ENCODE assay signal across 9 cellular contexts in genomic region chr15:36831125-36831914, GRCh38.
DNase-seq lines count a peak whose midpoint lies in the region; ATAC-seq and TF ChIP-seq lines count a peak whose summit lies in the region.
"Had no signal": no experiment of that assay in that cellular context is flagged by ENCODE, and none has a peak within 500 bp of the region (broad histone marks: within the 10 kb centered on the region; RNA-seq: fewer than 3 reads in every experiment).

No MANE protein-coding gene starts in this region.

- H3K36me3 ChIP-seq in CD8-positive, alpha-beta T cell (ENCODE audit: insufficient read depth, low read length), result no peaks in the 10 kb centered on the region

- peaks cover 12% of the 10 kb centered on the region for H3K27me3 Mint-ChIP-seq in CD8-positive, alpha-beta T cell (ENCODE audit: low read depth)

- peaks cover 2% of the 10 kb centered on the region for H3K9me3 Mint-ChIP-seq in CD8-positive, alpha-beta T cell

- no peaks in the 10 kb centered on the region for H3K4me1 ChIP-seq in CD8-positive, alpha-beta T cell (ENCODE audit: insufficient read depth, low read length)

- H3K4me3 Mint-ChIP-seq in CD8-positive, alpha-beta T cell, result no peak overlapping the region
- H3K4me3 Mint-ChIP-seq: activated T-helper 17 cell treated with anti-CD3 and anti-CD28 coated beads, Interleukin-2, amount 50 U/mL, for 72 hours had no signal

- DNase-seq in foreskin fibroblast (peak; percentile 97 to 99), NCI-H2107 (lab: John Stamatoyannopoulos, UW) (no peak)
- no peak for DNase-seq in activated CD4-positive, CD25-positive, alpha-beta regulatory T cell (lab: John Stamatoyannopoulos, UW)
- DNase-seq in CD8-positive, alpha-beta T cell, result no peak
- no peak for DNase-seq in activated CD4-positive, alpha-beta T cell treated with anti-CD3 and anti-CD28 coated beads for 48 hours

- CTCF ChIA-PET in CD8-positive, alpha-beta T cell (lab: Charles Lee), result no interaction called here

- no peaks in the 10 kb centered on the region for H3K36me3 Mint-ChIP-seq in CD8-positive, alpha-beta T cell

- H3K27ac Mint-ChIP-seq in CD8-positive, alpha-beta T cell, result no peak overlapping the region
- H3K27ac Mint-ChIP-seq: activated T-helper 17 cell treated with anti-CD3 and anti-CD28 coated beads, Interleukin-2, amount 50 U/mL, for 72 hours had no signal

- H3K9me3 ChIP-seq in CD8-positive, alpha-beta T cell (ENCODE audit: low read length), result no peaks in the 10 kb centered on the region

- no peak for TF ChIP-seq CTCF in foreskin fibroblast (IDR thresholded peaks at IDR 0.05; ENCODE audit: low read depth, low read length)
- no peak for TF ChIP-seq CTCF in CD8-positive, alpha-beta T cell (IDR thresholded peaks at IDR 0.05)

- POLR2A ChIA-PET in CD8-positive, alpha-beta T cell (lab: Charles Lee), result no interaction called here

- no peaks in the 10 kb centered on the region for H3K4me1 Mint-ChIP-seq in CD8-positive, alpha-beta T cell (ENCODE audit: low read depth)
- H3K4me1 Mint-ChIP-seq: activated T-helper 17 cell treated with anti-CD3 and anti-CD28 coated beads, Interleukin-2, amount 50 U/mL, for 72 hours had no signal

- no peak overlapping the region for H3K4me3 ChIP-seq in foreskin fibroblast (ENCODE audit: low read depth in 1 of 2, low read length in 2 of 2)
- no peak overlapping the region for H3K4me3 ChIP-seq in CD8-positive, alpha-beta T cell (ENCODE audit: low read depth, low read length)

- ATAC-seq in GM18499 (IDR thresholded peaks at IDR 0.05; ENCODE audit: insufficient read depth, unreplicated experiment) (peak; percentile 98), GM21717 (IDR thresholded peaks at IDR 0.05; ENCODE audit: unreplicated experiment) (peak; percentile 93), HG03469 (IDR thresholded peaks at IDR 0.05; ENCODE audit: unreplicated experiment) (peak; percentile 95)
- ATAC-seq in CD8-positive, alpha-beta T cell, result no peak
- ATAC-seq: activated T-helper 17 cell treated with anti-CD3 and anti-CD28 coated beads, Interleukin-2, amount 50 U/mL, for 72 hours had no signal

- H3K27ac ChIP-seq in CD8-positive, alpha-beta T cell (ENCODE audit: low read depth, low read length), result no peak overlapping the region

- H3K27me3 ChIP-seq in CD8-positive, alpha-beta T cell (ENCODE audit: insufficient read depth, low read length), result no peaks in the 10 kb centered on the region

- intact Hi-C loops in CD8-positive, alpha-beta T cell (cut with DNase I, micrococcal nuclease), result no loop called here

Comparison
In these comparisons a context has a peak if more than half of its experiments do, and no peak if none do; other contexts are left out.
1. DNase-seq: peak in foreskin fibroblast (2 of 2); none in activated CD4-positive, CD25-positive, alpha-beta regulatory T cell (0 of 4), CD8-positive, alpha-beta T cell (0 of 7), NCI-H2107 (single experiment) and activated CD4-positive, alpha-beta T cell treated with anti-CD3 and anti-CD28 coated beads for 48 hours (single experiment).